Comparison of ENCODE assay signal across 8 cellular contexts in the genomic region with DNA sequence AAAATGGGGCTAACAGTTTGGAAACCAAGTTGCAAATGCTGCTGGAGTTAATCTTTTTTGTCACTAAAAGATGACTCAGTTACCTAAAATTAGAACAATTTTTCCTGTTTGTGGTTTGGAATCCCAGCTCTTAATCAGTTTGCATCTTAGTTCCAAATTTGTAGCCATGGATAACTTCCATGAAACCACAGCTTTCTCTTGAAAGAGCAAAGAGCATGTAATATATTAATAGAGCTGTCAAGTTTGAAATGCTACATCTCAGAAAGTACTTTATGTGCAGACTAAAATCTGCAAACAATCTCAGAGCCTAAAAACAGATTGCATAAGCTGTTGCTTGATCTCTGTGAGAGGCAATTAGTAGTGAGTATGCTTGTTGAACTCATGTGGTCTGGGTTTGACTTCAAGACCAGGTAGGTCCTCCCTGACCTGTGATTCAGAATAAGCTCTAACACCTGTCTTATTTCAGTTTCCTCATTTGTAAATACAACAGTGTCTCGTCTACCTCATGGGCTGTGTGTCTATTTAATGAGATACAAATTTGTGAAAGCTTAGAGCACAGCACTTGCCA. TPM values are rescaled to one million over a fixed set of nuclear protein-coding genes. Genes with fewer than 3 reads are reported as not detected.
A peak's percentile ranks its signal among the peaks of the same experiment; 100 is the strongest.
DNase-seq lines count a peak whose midpoint lies in the region; ATAC-seq and TF ChIP-seq lines count a peak whose summit lies in the region.

No MANE protein-coding gene starts in this region.

- no peaks in the 10 kb centered on the region for H3K9me3 Mint-ChIP-seq in activated CD4-positive, alpha-beta T cell treated with anti-CD3 and anti-CD28 coated beads, Interleukin-2, amount 10 ng/mL, durations not matched to agents 24 days and 14 days

- no peaks in the 10 kb centered on the region for H3K9me3 ChIP-seq in vagina

- H3K27ac ChIP-seq in brain microvascular endothelial cell (no peak overlapping the region), vagina (peak overlapping the region; percentile 42)

- H3K27me3 Mint-ChIP-seq in activated CD4-positive, alpha-beta T cell treated with anti-CD3 and anti-CD28 coated beads, Interleukin-2, amount 10 ng/mL, durations not matched to agents 24 days and 14 days: no peaks in the 10 kb centered on the region

- no peak for TF ChIP-seq POLR2A in vagina (IDR thresholded peaks at IDR 0.05)

- H3K27ac Mint-ChIP-seq in activated CD4-positive, alpha-beta T cell treated with anti-CD3 and anti-CD28 coated beads, Interleukin-2, amount 10 ng/mL, durations not matched to agents 24 days and 14 days: peak overlapping the region; percentile 48

- in situ Hi-C loops in brain microvascular endothelial cell (cut with HindIII; ENCODE audit: low pct_ligation_motif_present, low sequenced_read_pairs): no loop called here

- H3K4me1 Mint-ChIP-seq in activated CD4-positive, alpha-beta T cell treated with anti-CD3 and anti-CD28 coated beads, Interleukin-2, amount 10 ng/mL, durations not matched to agents 24 days and 14 days: peaks cover 25% of the 10 kb centered on the region

- peak; percentile 41 for ATAC-seq in left colon
- no peak for ATAC-seq in HG03460 (IDR thresholded peaks at IDR 0.05; ENCODE audit: unreplicated experiment)
- no peak for ATAC-seq in HG03139 (IDR thresholded peaks at IDR 0.05; ENCODE audit: unreplicated experiment)

- peaks cover 3% of the 10 kb centered on the region for H3K36me3 ChIP-seq in brain microvascular endothelial cell (replicated peaks)
- H3K36me3 ChIP-seq in vagina: peaks cover 0 to 16% of the 10 kb centered on the region in 2 donors

- H3K36me3 Mint-ChIP-seq in activated CD4-positive, alpha-beta T cell treated with anti-CD3 and anti-CD28 coated beads, Interleukin-2, amount 10 ng/mL, durations not matched to agents 24 days and 14 days (ENCODE audit: low read depth): peaks cover 33% of the 10 kb centered on the region

- TF ChIP-seq CTCF in brain microvascular endothelial cell (IDR thresholded peaks at IDR 0.05; ENCODE audit: low read depth, low read length, missing control alignments) (no peak), vagina (IDR thresholded peaks at IDR 0.05) (no peak)

- H3K4me3 ChIP-seq in brain microvascular endothelial cell (ENCODE audit: low read depth, low read length) (no peak overlapping the region), vagina (no peak overlapping the region)

- H3K27me3 ChIP-seq in brain microvascular endothelial cell (replicated peaks): no peaks in the 10 kb centered on the region
- no peaks in the 10 kb centered on the region for H3K27me3 ChIP-seq in vagina

- peaks cover 20% of the 10 kb centered on the region for H3K4me1 ChIP-seq in vagina

- intact Hi-C loops in activated CD4-positive, alpha-beta T cell treated with anti-CD3 and anti-CD28 coated beads, Interleukin-2, amount 10 ng/mL, durations not matched to agents 24 days and 14 days (cut with micrococcal nuclease): loop anchor here (5.0 kb wide), 1 partner anchor 37 kb away; no protein-coding TSS in a partner anchor
- intact Hi-C loops in left colon (cut with DNase I, micrococcal nuclease) (no loop called here), vagina (cut with DNase I) (loop anchor here (10.0 kb wide), 1 partner anchor 59 kb away; no protein-coding TSS in a partner anchor)

- no peak for DNase-seq in activated CD4-positive, alpha-beta T cell treated with anti-CD3 and anti-CD28 coated beads, Interleukin-2, amount 10 ng/mL, durations not matched to agents 24 days and 14 days
- no peak for DNase-seq in activated CD4-positive, alpha-beta T cell treated with anti-CD3 and anti-CD28 coated beads for 48 hours
- peak; percentile 14 for DNase-seq in brain microvascular endothelial cell
- no peak for DNase-seq in left colon
- no peak for DNase-seq in vagina (ENCODE audit: extremely low spot score in 2 of 2)
- no peak for DNase-seq in stimulated activated naive CD4-positive, alpha-beta T cell (lab: John Stamatoyannopoulos, UW)

- no peak overlapping the region for H3K4me3 Mint-ChIP-seq in activated CD4-positive, alpha-beta T cell treated with anti-CD3 and anti-CD28 coated beads, Interleukin-2, amount 10 ng/mL, durations not matched to agents 24 days and 14 days

RNA-seq across cellular contexts. Expression of gene DHX35, which starts 23.5 kb away (rescaled TPM):
- 15.9 and 18.3 TPM in 2 replicates for total RNA-seq in activated CD4-positive, alpha-beta T cell treated with anti-CD3 and anti-CD28 coated beads, Interleukin-2, amount 10 ng/mL, durations not matched to agents 24 days and 14 days
- total RNA-seq in left colon (10 to 100 TPM; 14.0 to 14.1 TPM), vagina (13.0 TPM)

RNA-seq across cellular contexts. Expression of gene FAM83D, which starts 59.5 kb away (rescaled TPM):
- 12.9 and 13.7 TPM in 2 replicates for total RNA-seq in activated CD4-positive, alpha-beta T cell treated with anti-CD3 and anti-CD28 coated beads, Interleukin-2, amount 10 ng/mL, durations not matched to agents 24 days and 14 days
- 10 to 100 TPM in 1 of 2 donors, 1 to 10 TPM in 1; 9.4 to 11.2 TPM for total RNA-seq in left colon
- total RNA-seq in vagina: 20.4 TPM

Comparison
In these comparisons a context has a peak if more than half of its experiments do, and no peak if none do; other contexts are left out.
1. intact Hi-C loops: an anchor here in activated CD4-positive, alpha-beta T cell treated with anti-CD3 and anti-CD28 coated beads, Interleukin-2, amount 10 ng/mL, durations not matched to agents 24 days and 14 days (5.0 kb wide) and vagina (10.0 kb wide); none called in left colon.